In genomic region chr4:33996075-33996718, GRCh38 we compare ENCODE assay signal across 31 cellular contexts.
DNase-seq lines count a peak whose midpoint lies in the region; ATAC-seq, FAIRE-seq and TF ChIP-seq lines count a peak whose summit lies in the region.
"Had no signal": no experiment of that assay in that cellular context is flagged by ENCODE, and none has a peak within 500 bp of the region (broad histone marks: within the 10 kb centered on the region; RNA-seq: fewer than 3 reads in every experiment).

No MANE protein-coding gene starts in this region.

- intact Hi-C loops in K562 (cut with micrococcal nuclease), result no loop called here
- intact Hi-C loops in left cardiac atrium (cut with DNase I), result no loop called here

- H3K36me3 ChIP-seq in HUES64 (ENCODE audit: insufficient read depth, low read length) (no peaks in the 10 kb centered on the region), K562 (ENCODE audit: control insufficient read depth, insufficient read depth, low read length) (no peaks in the 10 kb centered on the region)
- H3K36me3 ChIP-seq: brain microvascular endothelial cell, gastroesophageal sphincter, pancreas, thoracic aorta had no signal

- TF ChIP-seq POLR2A in K562 (conservative IDR thresholded peaks at IDR 0.05), result no peak

- peaks cover 10% of the 10 kb centered on the region for H3K9me3 Mint-ChIP-seq in natural killer cell treated with Interleukin-12 subunit alpha and Interleukin-12 subunit beta and Interleukin-15 and Interleukin-18, amount 100 ng/mL, for 72 hours

- CTCF ChIA-PET in K562 (lab: Yijun Ruan, JAX; ENCODE audit: low intra/inter-chr PET ratio), result no interaction called here

- 96% methylated on average over 4 of the region's 4 CpGs for WGBS in HUES64
- WGBS in K562 (ENCODE audit: insufficient coverage, low coverage, missing lambda C conversion rate), result 5% methylated on average over 4 of the region's 4 CpGs

- FAIRE-seq in K562 (lab: Jason Lieb, UNC), result no peak
- FAIRE-seq: A549, D721Med, endometrium, GM18507, pancreas, urothelium cell line had no signal

- no peak for TF ChIP-seq EP300 in K562 (IDR thresholded peaks at IDR 0.05; ENCODE audit: low read length)

- POLR2A ChIA-PET in K562 (lab: Yijun Ruan, JAX), result no interaction called here

- peak overlapping the region; percentile 55; the same call in 1 of the 2 replicates for H3K27ac ChIP-seq in HUES64 (ENCODE audit: low read depth, low read length)
- H3K27ac ChIP-seq in K562 (ENCODE audit: extremely low read depth, low read depth, low read length), result no peak overlapping the region
- H3K27ac ChIP-seq: A549, brain microvascular endothelial cell, gastroesophageal sphincter, pancreas, thoracic aorta had no signal

- H3K9me3 ChIP-seq in HUES64 (ENCODE audit: insufficient read depth, low read depth, low read length), result no peaks in the 10 kb centered on the region
- no peaks in the 10 kb centered on the region for H3K9me3 ChIP-seq in K562 (replicated peaks; ENCODE audit: control insufficient read depth, insufficient read depth, low read depth, low read length)
- H3K9me3 ChIP-seq: A549, gastroesophageal sphincter, pancreas, thoracic aorta had no signal

- H3K36me3 Mint-ChIP-seq in natural killer cell treated with Interleukin-12 subunit alpha and Interleukin-12 subunit beta and Interleukin-15 and Interleukin-18, amount 100 ng/mL, for 72 hours, result no peaks in the 10 kb centered on the region
- H3K36me3 Mint-ChIP-seq: CD4-positive, CD25-positive, alpha-beta regulatory T cell had no signal

- DNase-seq in Daoy (ENCODE audit: low read depth) (peak; percentile 12), K562 (ENCODE audit: extremely low read depth in 1 of 4, low spot score in 3 of 4) (no peak), left kidney (ENCODE audit: low read depth, low spot score) (peak; percentile 9), left cardiac atrium (no peak)
- DNase-seq in natural killer cell treated with Interleukin-12 subunit alpha and Interleukin-12 subunit beta and Interleukin-15 and Interleukin-18, amount 100 ng/mL, for 72 hours (ENCODE audit: low spot score), result no peak
- no peak for DNase-seq in activated CD4-positive, CD25-positive, alpha-beta regulatory T cell (lab: John Stamatoyannopoulos, UW)
- DNase-seq: activated CD8-positive, alpha-beta memory T cell treated with anti-CD3 and anti-CD28 coated beads, Interleukin-2, amount 50 U/mL, for 48 hours; activated CD8-positive, alpha-beta T cell treated with anti-CD3 and anti-CD28 coated beads for 36 hours; activated naive CD4-positive, alpha-beta T cell treated with anti-CD3 and anti-CD28 coated beads for 36 hours; AML-193; brain microvascular endothelial cell; CD4-positive, CD25-positive, alpha-beta regulatory T cell; HCEC 1CT; NCI-H1048; NCI-H187; OCI-M1; pancreas; stimulated activated CD4-positive, alpha-beta T cell treated with anti-CD3 and anti-CD28 coated beads, Interleukin-1b, Interleukin-23, amount 100 ng/mL, for 48 hours; stimulated activated CD8-positive, alpha-beta memory T cell treated with anti-CD3 and anti-CD28 coated beads, Interleukin-4, amount 100 ng/mL, for 48 hours had no signal

- no peaks in the 10 kb centered on the region for H3K27me3 ChIP-seq in HUES64 (ENCODE audit: insufficient read depth, low read length)
- no peaks in the 10 kb centered on the region for H3K27me3 ChIP-seq in K562 (ENCODE audit: control insufficient read depth in 2 of 2, insufficient read depth in 2 of 2, low read length in 2 of 2)
- H3K27me3 ChIP-seq: brain microvascular endothelial cell, gastroesophageal sphincter, pancreas had no signal

- no peak overlapping the region for H3K4me3 Mint-ChIP-seq in natural killer cell treated with Interleukin-12 subunit alpha and Interleukin-12 subunit beta and Interleukin-15 and Interleukin-18, amount 100 ng/mL, for 72 hours
- H3K4me3 Mint-ChIP-seq: activated CD8-positive, alpha-beta T cell treated with anti-CD3 and anti-CD28 coated beads for 36 hours; activated naive CD4-positive, alpha-beta T cell treated with anti-CD3 and anti-CD28 coated beads for 36 hours; activated T-helper 1 cell treated with anti-CD3 and anti-CD28 coated beads, Interleukin-12 subunit alpha, Interleukin-12 subunit beta, Interleukin-2, Interleukin-4 antibody, amounts not matched to agents 30 ng/mL and 10 ng/mL and 1 ng/mL, durations not matched to agents 14 hours and 24 hours and 36 hours; CD4-positive, CD25-positive, alpha-beta regulatory T cell; stimulated activated naive CD8-positive, alpha-beta T cell treated with anti-CD3 and anti-CD28 coated beads, Interleukin-15, Interleukin-2, amounts not matched to agents 100 ng/mL and 50 ng/mL, for 24 hours had no signal

- H3K4me3 ChIP-seq in HUES64 (ENCODE audit: low read length) (no peak overlapping the region), K562 (no peak overlapping the region)
- H3K4me3 ChIP-seq: A549, gastroesophageal sphincter, pancreas, thoracic aorta had no signal

- in situ Hi-C loops in K562 (cut with MboI), result no loop called here

- BruUV-seq in K562 (replicated peaks; lab: Mats Ljungman, UMichigan), result no TSS peak

- ATAC-seq in K562 (no peak), HG02870 (IDR thresholded peaks at IDR 0.05; ENCODE audit: unreplicated experiment) (no peak), left cardiac atrium (no peak)
- no peak for ATAC-seq in natural killer cell treated with Interleukin-12 subunit alpha and Interleukin-12 subunit beta and Interleukin-15 and Interleukin-18, amount 100 ng/mL, for 72 hours
- ATAC-seq: A549; activated CD8-positive, alpha-beta T cell treated with anti-CD3 and anti-CD28 coated beads for 36 hours; gastroesophageal sphincter; pancreas; Right ventricle myocardium inferior had no signal

- H3K9ac ChIP-seq in HUES64 (ENCODE audit: low read depth, low read length) (no peak overlapping the region), K562 (ENCODE audit: insufficient read depth in 1 of 2, low read depth in 2 of 2, low read length in 2 of 2) (no peak overlapping the region)

- no peak for TF ChIP-seq CTCF in K562 (IDR thresholded peaks at IDR 0.05 in 2 of 3, conservative IDR thresholded peaks at IDR 0.05 in 1 of 3; ENCODE audit: insufficient read depth in 2 of 3, low read depth in 1 of 3, low read length in 3 of 3)

- H3K27me3 Mint-ChIP-seq in natural killer cell treated with Interleukin-12 subunit alpha and Interleukin-12 subunit beta and Interleukin-15 and Interleukin-18, amount 100 ng/mL, for 72 hours, result no peaks in the 10 kb centered on the region
- H3K27me3 Mint-ChIP-seq: activated CD8-positive, alpha-beta T cell treated with anti-CD3 and anti-CD28 coated beads for 36 hours; CD4-positive, CD25-positive, alpha-beta regulatory T cell; stimulated activated naive CD8-positive, alpha-beta T cell treated with anti-CD3 and anti-CD28 coated beads, Interleukin-15, Interleukin-2, amounts not matched to agents 100 ng/mL and 50 ng/mL, for 24 hours had no signal

- no peaks in the 10 kb centered on the region for H4K20me1 ChIP-seq in K562 (replicated peaks; ENCODE audit: control insufficient read depth, insufficient read depth, low read length)

- H3K4me1 ChIP-seq in HUES64 (ENCODE audit: insufficient read depth, low read length) (peaks cover 25% of the 10 kb centered on the region), K562 (replicated peaks in 1 of 2; ENCODE audit: control insufficient read depth in 2 of 2, insufficient read depth in 2 of 2, low read length in 2 of 2) (no peaks in the 10 kb centered on the region)
- H3K4me1 ChIP-seq: A549, gastroesophageal sphincter, pancreas had no signal

- no peak overlapping the region for H3K4me2 ChIP-seq in K562 (ENCODE audit: insufficient read depth, low read length)
- H3K4me2 ChIP-seq: A549 had no signal

- TF ChIP-seq RAD21 in K562 (CRISPR knock-in tag; conservative IDR thresholded peaks at IDR 0.05 in 1 of 2, IDR thresholded peaks at IDR 0.05 in 1 of 2), result no peak

- no peaks in the 10 kb centered on the region for H3K4me1 Mint-ChIP-seq in natural killer cell treated with Interleukin-12 subunit alpha and Interleukin-12 subunit beta and Interleukin-15 and Interleukin-18, amount 100 ng/mL, for 72 hours (ENCODE audit: low read depth in 2 of 2)
- H3K4me1 Mint-ChIP-seq: CD4-positive, CD25-positive, alpha-beta regulatory T cell had no signal

- H3K79me2 ChIP-seq in K562 (ENCODE audit: control insufficient read depth, insufficient read depth, low read length), result no peaks in the 10 kb centered on the region

- H3K9me1 ChIP-seq in K562 (ENCODE audit: control insufficient read depth, insufficient read depth, low read length), result no peaks in the 10 kb centered on the region

- H3K27ac Mint-ChIP-seq in natural killer cell treated with Interleukin-12 subunit alpha and Interleukin-12 subunit beta and Interleukin-15 and Interleukin-18, amount 100 ng/mL, for 72 hours, result no peak overlapping the region
- H3K27ac Mint-ChIP-seq: activated CD8-positive, alpha-beta T cell treated with anti-CD3 and anti-CD28 coated beads for 36 hours; activated naive CD4-positive, alpha-beta T cell treated with anti-CD3 and anti-CD28 coated beads for 36 hours; activated T-helper 1 cell treated with anti-CD3 and anti-CD28 coated beads, Interleukin-12 subunit alpha, Interleukin-12 subunit beta, Interleukin-2, Interleukin-4 antibody, amounts not matched to agents 30 ng/mL and 10 ng/mL and 1 ng/mL, durations not matched to agents 14 hours and 24 hours and 36 hours; CD4-positive, CD25-positive, alpha-beta regulatory T cell; stimulated activated naive CD8-positive, alpha-beta T cell treated with anti-CD3 and anti-CD28 coated beads, Interleukin-15, Interleukin-2, amounts not matched to agents 100 ng/mL and 50 ng/mL, for 24 hours had no signal

- H2AFZ ChIP-seq in K562 (ENCODE audit: low read depth, low read length), result no peak overlapping the region

TF ChIP-seq in K562, 482 proteins besides CTCF, POLR2A, EP300 and RAD21 (continues in another document):
- TF ChIP-seq SMARCA4 (IDR thresholded peaks at IDR 0.05) (no peak), CBFA2T3 (IDR thresholded peaks at IDR 0.05) (no peak), MEF2D (tag; conservative IDR thresholded peaks at IDR 0.05; ENCODE audit: low read depth) (0 out of 2 replicates have a peak, but pooled peaks have one; percentile 35), GABPA (tag; conservative IDR thresholded peaks at IDR 0.05; ENCODE audit: low read depth) (no peak), SMARCC2 (IDR thresholded peaks at IDR 0.05; ENCODE audit: low read depth) (no peak), IFI16 (CRISPR knock-in tag; IDR thresholded peaks at IDR 0.05) (no peak), FOXP1 (CRISPR knock-in tag; IDR thresholded peaks at IDR 0.05) (no peak), ZNF766 (CRISPR knock-in tag; conservative IDR thresholded peaks at IDR 0.05) (0 out of 2 replicates have a peak, but pooled peaks have one; percentile 33), FOXA3 (CRISPR knock-in tag; conservative IDR thresholded peaks at IDR 0.05 in 1 of 2, IDR thresholded peaks at IDR 0.05 in 1 of 2) (no peak)

Comparison
In these comparisons a context has a peak if more than half of its experiments do, and no peak if none do; other contexts are left out.
1. DNase-seq: peak in Daoy (single experiment) and left kidney (single experiment); none in K562 (0 of 4), left cardiac atrium (single experiment), natural killer cell treated with Interleukin-12 subunit alpha and Interleukin-12 subunit beta and Interleukin-15 and Interleukin-18, amount 100 ng/mL, for 72 hours (single experiment) and activated CD4-positive, CD25-positive, alpha-beta regulatory T cell (0 of 4).